8 cellular contexts compared by ENCODE assay signal in the genomic region with DNA sequence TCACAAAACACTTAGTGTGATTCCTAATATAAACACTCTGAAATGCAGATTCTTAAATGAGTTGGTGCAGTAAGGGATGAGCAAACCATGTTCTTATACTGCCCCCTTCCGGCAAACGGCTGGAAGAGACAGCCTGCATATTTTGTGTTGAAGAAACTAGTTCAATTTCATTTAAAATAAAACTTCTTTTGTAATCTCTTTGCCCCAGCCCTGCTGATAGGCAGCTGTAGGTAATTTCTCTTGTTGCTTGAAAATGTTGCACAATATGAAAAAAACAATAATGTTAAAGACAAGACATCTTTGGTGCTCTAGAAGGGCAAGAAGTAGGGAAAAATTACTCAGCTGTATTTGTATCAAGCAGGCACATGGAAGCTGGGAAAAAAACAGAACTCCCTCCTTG.
DNase-seq lines count a peak whose midpoint lies in the region; ATAC-seq, FAIRE-seq and TF ChIP-seq lines count a peak whose summit lies in the region.

No MANE protein-coding gene starts in this region.

- no peak overlapping the region for H3K4me3 Mint-ChIP-seq in activated naive CD8-positive, alpha-beta T cell treated with anti-CD3 and anti-CD28 coated beads for 36 hours
- H3K4me3 Mint-ChIP-seq in activated T-helper 17 cell treated with anti-CD3 and anti-CD28 coated beads, Interleukin-2, amount 50 U/mL, for 72 hours = no peak overlapping the region

- no peak overlapping the region for H3K4me3 ChIP-seq in Panc1 (ENCODE audit: low read depth in 2 of 2, low read length in 2 of 2)
- no peak overlapping the region for H3K4me3 ChIP-seq in left ventricle myocardium inferior

- POLR2A ChIA-PET in Panc1 (lab: Charles Lee) = no interaction called here

- in situ Hi-C loops in Panc1 (cut with HindIII; ENCODE audit: low pct_unique_long_range_greater_than_20kb, low sequenced_read_pairs) = no loop called here

- CTCF ChIA-PET in Panc1 (lab: Charles Lee) = interaction anchor here (0.6 to 0.7 kb wide), 4 partner anchors 52 to 1501 kb away, joined by 4 to 8 read pairs (median 5); no protein-coding TSS in a partner anchor

- H3K4me1 ChIP-seq in Panc1 (ENCODE audit: control insufficient read depth, insufficient read depth, low read length) (no peaks in the 10 kb centered on the region), left ventricle myocardium inferior (peaks cover 6% of the 10 kb centered on the region)

- H3K27me3 ChIP-seq in Panc1 (ENCODE audit: control insufficient read depth, insufficient read depth, low read length) (no peaks in the 10 kb centered on the region), left ventricle myocardium inferior (ENCODE audit: low read depth) (no peaks in the 10 kb centered on the region)

- DNase-seq in D341Med (ENCODE audit: low spot score) (peak; percentile 60), GM19239 (ENCODE audit: insufficient read length, low spot score) (peak; percentile 32), Panc1 (ENCODE audit: low read depth, low spot score) (peak; percentile 42), left ventricle myocardium inferior (no peak), sciatic nerve (ENCODE audit: low spot score) (no peak)
- peak; percentile 39 for DNase-seq in activated naive CD8-positive, alpha-beta T cell treated with anti-CD3 and anti-CD28 coated beads for 36 hours

- H3K27me3 Mint-ChIP-seq in activated naive CD8-positive, alpha-beta T cell treated with anti-CD3 and anti-CD28 coated beads for 36 hours = peaks cover 13% of the 10 kb centered on the region
- H3K27me3 Mint-ChIP-seq in activated T-helper 17 cell treated with anti-CD3 and anti-CD28 coated beads, Interleukin-2, amount 50 U/mL, for 72 hours = peaks cover 12% of the 10 kb centered on the region

- H3K27ac ChIP-seq in Panc1 (ENCODE audit: low read length) = no peak overlapping the region
- H3K27ac ChIP-seq in left ventricle myocardium inferior (replicated peaks) = no peak overlapping the region

- no peaks in the 10 kb centered on the region for H3K36me3 Mint-ChIP-seq in activated naive CD8-positive, alpha-beta T cell treated with anti-CD3 and anti-CD28 coated beads for 36 hours
- H3K36me3 Mint-ChIP-seq in activated T-helper 17 cell treated with anti-CD3 and anti-CD28 coated beads, Interleukin-2, amount 50 U/mL, for 72 hours (ENCODE audit: low read depth) = no peaks in the 10 kb centered on the region

- peak; percentile 83 for FAIRE-seq in GM19239 (lab: Jason Lieb, UNC)

- no peaks in the 10 kb centered on the region for H3K9me3 Mint-ChIP-seq in activated naive CD8-positive, alpha-beta T cell treated with anti-CD3 and anti-CD28 coated beads for 36 hours
- no peaks in the 10 kb centered on the region for H3K9me3 Mint-ChIP-seq in activated T-helper 17 cell treated with anti-CD3 and anti-CD28 coated beads, Interleukin-2, amount 50 U/mL, for 72 hours

- peak; percentile 82; the same call in 1 of the 2 replicates for TF ChIP-seq CTCF in Panc1 (IDR thresholded peaks at IDR 0.05)
- TF ChIP-seq CTCF in left ventricle myocardium inferior (IDR thresholded peaks at IDR 0.05; ENCODE audit: borderline replicate concordance) = peak; percentile 82

- no TSS peak for BruUV-seq in Panc1 (replicated peaks; lab: Mats Ljungman, UMichigan)

- intact Hi-C loops in Panc1 (cut with micrococcal nuclease; ENCODE audit: unreplicated experiment) = loop anchor here (2.0 to 5.0 kb wide), 2 partner anchors 1497 to 1805 kb away; no protein-coding TSS in a partner anchor
- intact Hi-C loops in left ventricle myocardium inferior (cut with micrococcal nuclease) = no loop called here
- intact Hi-C loops in sciatic nerve (cut with DNase I) = no loop called here

- H3K9me3 ChIP-seq in Panc1 (ENCODE audit: control insufficient read depth, insufficient read depth, low read depth, low read length) = no peaks in the 10 kb centered on the region
- H3K9me3 ChIP-seq in left ventricle myocardium inferior (replicated peaks) = no peaks in the 10 kb centered on the region

- ATAC-seq in HG03469 (IDR thresholded peaks at IDR 0.05; ENCODE audit: unreplicated experiment) (peak; percentile 59), Panc1 (peak; percentile 84), sciatic nerve (peak; percentile 55)
- ATAC-seq in activated T-helper 17 cell treated with anti-CD3 and anti-CD28 coated beads, Interleukin-2, amount 50 U/mL, for 72 hours (replicated peaks) = no peak

- no peaks in the 10 kb centered on the region for H3K4me1 Mint-ChIP-seq in activated naive CD8-positive, alpha-beta T cell treated with anti-CD3 and anti-CD28 coated beads for 36 hours
- no peaks in the 10 kb centered on the region for H3K4me1 Mint-ChIP-seq in activated T-helper 17 cell treated with anti-CD3 and anti-CD28 coated beads, Interleukin-2, amount 50 U/mL, for 72 hours

- H3K36me3 ChIP-seq in Panc1 (ENCODE audit: control insufficient read depth, insufficient read depth, low read length) = no peaks in the 10 kb centered on the region
- H3K36me3 ChIP-seq in left ventricle myocardium inferior = no peaks in the 10 kb centered on the region

- H3K27ac Mint-ChIP-seq in activated naive CD8-positive, alpha-beta T cell treated with anti-CD3 and anti-CD28 coated beads for 36 hours = no peak overlapping the region
- no peak overlapping the region for H3K27ac Mint-ChIP-seq in activated T-helper 17 cell treated with anti-CD3 and anti-CD28 coated beads, Interleukin-2, amount 50 U/mL, for 72 hours

Comparison
In these comparisons a context has a peak if more than half of its experiments do, and no peak if none do; other contexts are left out.
1. DNase-seq: peak in D341Med (single experiment), GM19239 (single experiment), Panc1 (single experiment) and activated naive CD8-positive, alpha-beta T cell treated with anti-CD3 and anti-CD28 coated beads for 36 hours (single experiment); none in left ventricle myocardium inferior (single experiment) and sciatic nerve (single experiment).